Comparison of ENCODE assay signal across 25 cellular contexts in the genomic region with DNA sequence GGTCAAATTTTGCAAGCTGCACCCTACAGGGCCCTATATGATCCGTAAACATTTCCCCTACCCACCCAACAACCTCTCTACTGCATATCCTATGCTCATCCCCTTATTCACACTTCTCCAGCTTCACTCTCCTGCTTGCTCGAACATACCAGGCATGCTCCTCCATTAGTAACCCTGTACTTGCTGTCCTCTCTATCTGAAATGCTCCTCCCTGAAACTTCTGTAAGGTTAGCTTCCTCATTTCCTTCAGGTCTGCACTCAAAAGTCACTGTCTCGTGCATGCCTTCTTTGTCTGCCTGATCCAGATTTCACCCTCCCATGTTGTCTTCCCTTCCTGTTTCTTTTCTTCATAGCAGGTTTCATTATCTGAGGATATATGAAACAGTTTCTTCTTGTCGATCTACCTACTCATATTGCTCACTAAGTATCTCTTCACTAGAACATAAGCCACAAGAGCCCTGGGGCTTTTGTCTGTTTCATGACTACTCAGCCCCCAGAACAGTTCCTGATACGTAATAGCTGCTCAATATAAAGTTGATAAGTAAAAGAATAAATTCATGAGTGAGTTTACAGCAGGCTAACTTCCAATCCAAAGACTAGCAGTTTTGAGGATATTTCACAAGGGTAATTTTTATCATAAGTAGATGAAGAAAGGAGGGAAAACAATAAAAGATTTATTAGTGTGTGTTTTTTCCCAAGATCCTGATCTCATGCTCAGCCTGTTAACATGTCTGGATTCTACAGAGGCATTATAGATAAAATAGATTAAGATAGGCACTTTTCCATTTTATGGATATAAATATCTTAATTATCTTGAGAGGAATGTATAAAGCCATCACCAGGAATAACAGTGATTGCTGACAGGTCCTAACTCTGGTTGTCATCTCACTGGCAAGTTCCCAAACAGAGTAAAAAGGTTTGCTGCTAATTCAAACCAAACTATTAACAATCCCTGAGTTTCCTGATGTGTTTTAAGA.
DNase-seq lines count a peak whose midpoint lies in the region; ATAC-seq, FAIRE-seq and TF ChIP-seq lines count a peak whose summit lies in the region.
"Had no signal": no experiment of that assay in that cellular context is flagged by ENCODE, and none has a peak within 500 bp of the region (broad histone marks: within the 10 kb centered on the region; RNA-seq: fewer than 3 reads in every experiment).

No MANE protein-coding gene starts in this region.

- CTCF ChIA-PET in Caco-2 (lab: Charles Lee): interaction anchor here (0.5 kb wide), 1 partner anchor 28 kb away, joined by 4 read pairs; no protein-coding TSS in a partner anchor

- intact Hi-C loops in Caco-2 (cut with micrococcal nuclease; ENCODE audit: unreplicated experiment): no loop called here

- DNase-seq in GM19239 (ENCODE audit: insufficient read length, low spot score) (no peak), mesothelial cell of epicardium (ENCODE audit: low spot score in 2 of 2, unreplicated experiment in 2 of 2) (no peak), Caco-2 (no peak), NCI-H2227 treated with DMSO at 0.1 percent for 48 hours (lab: John Stamatoyannopoulos, UW) (no peak), AG20443 (ENCODE audit: low spot score) (no peak)
- DNase-seq: CD8-positive, alpha-beta T cell; DMS53; EL; IMR-90; MG63; NCI-H1048; NCI-H1436 treated with DMSO at 0.1 percent for 48 hours; NCI-H2081; NCI-H2171 treated with DMSO at 0.1 percent for 48 hours; NCI-H446 treated with DMSO at 0.1 percent for 48 hours; NCI-H69; T-cell had no signal

- peaks cover 59% of the 10 kb centered on the region for H3K27me3 Mint-ChIP-seq in mesothelial cell of epicardium (ENCODE audit: low read depth)
- H3K27me3 Mint-ChIP-seq in Caco-2 (ENCODE audit: insufficient read depth, unreplicated experiment): no peaks in the 10 kb centered on the region
- H3K27me3 Mint-ChIP-seq: T-cell had no signal

- H3K4me3 ChIP-seq in OCI-LY3 (ENCODE audit: low read length) (0 out of 2 replicates have a peak overlapping the region, but pooled peaks have one; percentile 12), Caco-2 (ENCODE audit: low read depth, low read length) (no peak overlapping the region)
- H3K4me3 ChIP-seq: A549; BLaER1 treated with 17β-estradiol and CSF1 and Interleukin-3, amounts not matched to agents 10 nM and 100 nM; MG63 had no signal

- H3K36me3 ChIP-seq in OCI-LY3 (replicated peaks; ENCODE audit: low read depth, low read length): no peaks in the 10 kb centered on the region
- H3K36me3 ChIP-seq in Caco-2 (ENCODE audit: control insufficient read depth, insufficient read depth, low read length): no peaks in the 10 kb centered on the region
- H3K36me3 ChIP-seq: BLaER1 treated with 17β-estradiol and CSF1 and Interleukin-3, amounts not matched to agents 10 nM and 100 nM; MG63 had no signal

- H3K9ac ChIP-seq in OCI-LY3 (ENCODE audit: low read length): no peak overlapping the region
- H3K9ac ChIP-seq: BLaER1 treated with 17β-estradiol and CSF1 and Interleukin-3, amounts not matched to agents 10 nM and 100 nM had no signal

- ATAC-seq in SK-N-SH treated with all-trans-retinoic acid at 6 μM for 48 hours: peak; percentile 68
- ATAC-seq: A549; CD8-positive, alpha-beta T cell; Right ventricle myocardium inferior; T-cell had no signal

- no peaks in the 10 kb centered on the region for H4K20me1 ChIP-seq in OCI-LY3 (ENCODE audit: insufficient read depth, low read length)
- H4K20me1 ChIP-seq: BLaER1 treated with 17β-estradiol and CSF1 and Interleukin-3, amounts not matched to agents 10 nM and 100 nM had no signal

- H3K79me2 ChIP-seq in OCI-LY3 (ENCODE audit: low read length): no peaks in the 10 kb centered on the region

- no peak overlapping the region for H3K4me3 Mint-ChIP-seq in mesothelial cell of epicardium
- H3K4me3 Mint-ChIP-seq in Caco-2 (ENCODE audit: unreplicated experiment): no peak overlapping the region
- H3K4me3 Mint-ChIP-seq: CD8-positive, alpha-beta T cell; T-cell had no signal

- peak overlapping the region; percentile 52; the same call in 1 of the 2 replicates for H2AFZ ChIP-seq in OCI-LY3 (ENCODE audit: low read depth, low read length)

- H3K27ac ChIP-seq in OCI-LY3 (ENCODE audit: low read length): no peak overlapping the region
- H3K27ac ChIP-seq: A549; BLaER1 treated with 17β-estradiol and CSF1 and Interleukin-3, amounts not matched to agents 10 nM and 100 nM had no signal

- H3K27me3 ChIP-seq in OCI-LY3 (ENCODE audit: low read depth, low read length): no peaks in the 10 kb centered on the region
- no peaks in the 10 kb centered on the region for H3K27me3 ChIP-seq in Caco-2 (replicated peaks; ENCODE audit: control insufficient read depth, insufficient read depth, low read length)
- H3K27me3 ChIP-seq: BLaER1 treated with 17β-estradiol and CSF1 and Interleukin-3, amounts not matched to agents 10 nM and 100 nM; MG63 had no signal

- no TSS peak for BruUV-seq in Caco-2 (replicated peaks; lab: Mats Ljungman, UMichigan)

- TF ChIP-seq CTCF in OCI-LY3 (IDR thresholded peaks at IDR 0.05; ENCODE audit: low read depth, low read length) (no peak), mesothelial cell of epicardium (IDR thresholded peaks at IDR 0.05; ENCODE audit: unreplicated experiment) (no peak), Caco-2 (IDR thresholded peaks at IDR 0.05; ENCODE audit: insufficient read depth in 1 of 2, low read depth in 1 of 2, low read length in 1 of 2, severe bottlenecking in 1 of 2, unreplicated experiment in 1 of 2) (no peak)

- H3K9me3 Mint-ChIP-seq in mesothelial cell of epicardium: peaks cover 10% of the 10 kb centered on the region
- no peaks in the 10 kb centered on the region for H3K9me3 Mint-ChIP-seq in Caco-2 (ENCODE audit: unreplicated experiment)
- H3K9me3 Mint-ChIP-seq: CD8-positive, alpha-beta T cell had no signal

- H3K4me1 Mint-ChIP-seq in mesothelial cell of epicardium: peaks cover 15% of the 10 kb centered on the region
- no peaks in the 10 kb centered on the region for H3K4me1 Mint-ChIP-seq in Caco-2 (ENCODE audit: low read depth, unreplicated experiment)
- H3K4me1 Mint-ChIP-seq: T-cell had no signal

- H3K36me3 Mint-ChIP-seq in mesothelial cell of epicardium (no peaks in the 10 kb centered on the region), Caco-2 (ENCODE audit: insufficient read depth, unreplicated experiment) (no peaks in the 10 kb centered on the region)
- H3K36me3 Mint-ChIP-seq: CD8-positive, alpha-beta T cell; T-cell had no signal

- POLR2A ChIA-PET in Caco-2 (lab: Charles Lee): interaction anchor here (0.8 kb wide), 1 partner anchor 214 kb away, joined by 3 read pairs; no protein-coding TSS in a partner anchor

- peak; percentile 4 for FAIRE-seq in GM19239 (lab: Jason Lieb, UNC)
- FAIRE-seq: A549, H54, HTR-8/SVneo, RCC 7860 had no signal

- H3K9me3 ChIP-seq in OCI-LY3 (ENCODE audit: insufficient read depth, low read length) (no peaks in the 10 kb centered on the region), Caco-2 (no peaks in the 10 kb centered on the region)
- H3K9me3 ChIP-seq: A549; BLaER1 treated with 17β-estradiol and CSF1 and Interleukin-3, amounts not matched to agents 10 nM and 100 nM; MG63 had no signal

- H3K4me2 ChIP-seq in OCI-LY3 (ENCODE audit: low read length): peak overlapping the region; percentile 16
- H3K4me2 ChIP-seq: A549; BLaER1 treated with 17β-estradiol and CSF1 and Interleukin-3, amounts not matched to agents 10 nM and 100 nM had no signal

- H3K27ac Mint-ChIP-seq in mesothelial cell of epicardium (peak overlapping the region; percentile 1), Caco-2 (ENCODE audit: unreplicated experiment) (no peak overlapping the region)
- H3K27ac Mint-ChIP-seq: CD8-positive, alpha-beta T cell; T-cell had no signal

- H3K4me1 ChIP-seq in OCI-LY3 (ENCODE audit: low read length) (no peaks in the 10 kb centered on the region), Caco-2 (no peaks in the 10 kb centered on the region)
- H3K4me1 ChIP-seq: A549; BLaER1 treated with 17β-estradiol and CSF1 and Interleukin-3, amounts not matched to agents 10 nM and 100 nM had no signal

TF ChIP-seq in SK-N-SH treated with all-trans-retinoic acid at 6 μM for 48 hours, 23 proteins besides CTCF, POLR2A, EP300 and RAD21 (continues in another document):
- TF ChIP-seq ZNF565 (CRISPR knock-in tag; conservative IDR thresholded peaks at IDR 0.05; ENCODE audit: low read depth) (no peak), ZC3H10 (CRISPR knock-in tag; IDR thresholded peaks at IDR 0.05) (peak; percentile 90), TOX (CRISPR knock-in tag; IDR thresholded peaks at IDR 0.05; ENCODE audit: borderline replicate concordance) (peak; percentile 75; the same call in 1 of the 2 replicates), OSR1 (CRISPR knock-in tag; IDR thresholded peaks at IDR 0.05) (no peak), TCF4 (CRISPR knock-in tag; IDR thresholded peaks at IDR 0.05; ENCODE audit: borderline replicate concordance) (peak; percentile 82; the same call in 1 of the 2 replicates), SNAI2 (CRISPR knock-in tag; IDR thresholded peaks at IDR 0.05) (no peak)
- TF ChIP-seq, protein P1, sequence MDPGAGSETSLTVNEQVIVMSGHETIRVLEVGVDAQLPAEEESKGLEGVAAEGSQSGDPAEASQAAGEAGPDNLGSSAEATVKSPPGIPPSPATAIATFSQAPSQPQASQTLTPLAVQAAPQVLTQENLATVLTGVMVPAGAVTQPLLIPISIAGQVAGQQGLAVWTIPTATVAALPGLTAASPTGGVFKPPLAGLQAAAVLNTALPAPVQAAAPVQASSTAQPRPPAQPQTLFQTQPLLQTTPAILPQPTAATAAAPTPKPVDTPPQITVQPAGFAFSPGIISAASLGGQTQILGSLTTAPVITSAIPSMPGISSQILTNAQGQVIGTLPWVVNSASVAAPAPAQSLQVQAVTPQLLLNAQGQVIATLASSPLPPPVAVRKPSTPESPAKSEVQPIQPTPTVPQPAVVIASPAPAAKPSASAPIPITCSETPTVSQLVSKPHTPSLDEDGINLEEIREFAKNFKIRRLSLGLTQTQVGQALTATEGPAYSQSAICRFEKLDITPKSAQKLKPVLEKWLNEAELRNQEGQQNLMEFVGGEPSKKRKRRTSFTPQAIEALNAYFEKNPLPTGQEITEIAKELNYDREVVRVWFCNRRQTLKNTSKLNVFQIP (CRISPR knock-in tag; IDR thresholded peaks at IDR 0.05; ENCODE audit: borderline replicate concordance, low read depth): peak; percentile 97
